Comparison of ENCODE assay signal across 7 cellular contexts in genomic region chr9:132814937-132815336, GRCh38.
"Had no signal": no experiment of that assay in that cellular context is flagged by ENCODE, and none has a peak within 500 bp of the region (broad histone marks: within the 10 kb centered on the region; RNA-seq: fewer than 3 reads in every experiment).

No MANE protein-coding gene starts in this region.

- FAIRE-seq: HTR-8/SVneo had no signal

- H3K4me1 ChIP-seq: HAP-1 had no signal

- H2AFZ ChIP-seq: GM23248 had no signal

- H3K9ac ChIP-seq: GM23248 had no signal

- H3K36me3 ChIP-seq: HAP-1 had no signal

- H3K4me3 ChIP-seq: GM23248, HAP-1 had no signal

- H3K9me3 ChIP-seq: HAP-1 had no signal

- DNase-seq: GM23248, GOT3, H7, HFFc6, IMR-90 had no signal

- H3K27ac ChIP-seq: GM23248 had no signal
